In genomic region chr5:10522224-10522611, GRCh38 we compare ENCODE assay signal across 21 cellular contexts.
"Had no signal": no experiment of that assay in that cellular context is flagged by ENCODE, and none has a peak within 500 bp of the region (broad histone marks: within the 10 kb centered on the region; RNA-seq: fewer than 3 reads in every experiment).

No MANE protein-coding gene starts in this region.

- H3K4me3 Mint-ChIP-seq: IgD-negative memory B cell had no signal

- ATAC-seq: Right ventricle myocardium inferior, SK-N-SH treated with all-trans-retinoic acid at 6 μM for 48 hours had no signal

- FAIRE-seq: HTR-8/SVneo had no signal

- DNase-seq: KBM-7, NCI-H1092, NCI-H1105 treated with DMSO at 0.1 percent for 48 hours, NCI-H1417 treated with DMSO at 0.1 percent for 48 hours, NCI-H146, NCI-H1694 treated with DMSO at 0.1 percent for 48 hours, NCI-H1930, NCI-H2081, NCI-H2107, NCI-H2227 treated with DMSO at 0.1 percent for 48 hours, NCI-H526 treated with DMSO at 0.1 percent for 48 hours, NCI-H774, SHP77 treated with DMSO at 0.1 percent for 48 hours, SJCRH30, T-helper 1 cell had no signal

- H3K27ac ChIP-seq: HL-60, RWPE1, SJCRH30 had no signal

- H3K27me3 ChIP-seq: SJCRH30 had no signal

- H3K36me3 ChIP-seq: SJCRH30 had no signal

- H3K4me1 ChIP-seq: SJCRH30 had no signal

- H3K4me3 ChIP-seq: SJCRH30 had no signal

- H3K27ac Mint-ChIP-seq: IgD-negative memory B cell had no signal

- H3K9me3 ChIP-seq: SJCRH30 had no signal
